ENCODE assay signal across 31 cellular contexts in genomic region chr9:120774719-120775118, GRCh38. TPM values are rescaled to one million over a fixed set of nuclear protein-coding genes. Genes with fewer than 3 reads are reported as not detected.
A peak's percentile ranks its signal among the peaks of the same experiment; 100 is the strongest.
DNase-seq lines count a peak whose midpoint lies in the region; ATAC-seq, FAIRE-seq and TF ChIP-seq lines count a peak whose summit lies in the region.
"Had no signal": no experiment of that assay in that cellular context is flagged by ENCODE, and none has a peak within 500 bp of the region (broad histone marks: within the 10 kb centered on the region; RNA-seq: fewer than 3 reads in every experiment).

No MANE protein-coding gene starts in this region.

- no peaks in the 10 kb centered on the region for H3K27me3 Mint-ChIP-seq in activated T-cell treated with anti-CD3 and anti-CD28 coated beads, Interleukin-2, amount 50 U/mL, for 72 hours (ENCODE audit: low read depth)
- no peaks in the 10 kb centered on the region for H3K27me3 Mint-ChIP-seq in stimulated activated memory B cell treated with anti-CD40 and anti-IgM and Interleukin-4, amounts not matched to agents 10 μg/mL and 1 μg/mL and 100 μg/mL, for 72 hours
- H3K27me3 Mint-ChIP-seq: activated CD4-positive, alpha-beta T cell treated with anti-CD3 and anti-CD28 coated beads, Interleukin-2, amount 10 ng/mL, durations not matched to agents 7 days and 5 days; activated naive CD8-positive, alpha-beta T cell treated with anti-CD3 and anti-CD28 coated beads, Interleukin-2, amount 10 ng/mL, durations not matched to agents 7 days and 5 days; CD4-positive, CD25-positive, alpha-beta regulatory T cell; central memory CD8-positive, alpha-beta T cell; naive B cell; stimulated activated naive B cell treated with anti-CD40 and anti-IgM and Interleukin-4, amounts not matched to agents 10 μg/mL and 1 μg/mL and 100 μg/mL, for 72 hours; T-helper 17 cell had no signal

- peaks cover 20% of the 10 kb centered on the region for H3K4me1 Mint-ChIP-seq in activated T-cell treated with anti-CD3 and anti-CD28 coated beads, Interleukin-2, amount 50 U/mL, for 72 hours (ENCODE audit: low read depth)
- no peaks in the 10 kb centered on the region for H3K4me1 Mint-ChIP-seq in stimulated activated memory B cell treated with anti-CD40 and anti-IgM and Interleukin-4, amounts not matched to agents 10 μg/mL and 1 μg/mL and 100 μg/mL, for 72 hours
- H3K4me1 Mint-ChIP-seq: GM23338; stimulated activated naive B cell treated with anti-CD40 and anti-IgM and Interleukin-4, amounts not matched to agents 10 μg/mL and 1 μg/mL and 100 μg/mL, for 72 hours had no signal

- H3K27ac Mint-ChIP-seq in activated T-cell treated with anti-CD3 and anti-CD28 coated beads, Interleukin-2, amount 50 U/mL, for 72 hours, result peak overlapping the region; percentile 36
- H3K27ac Mint-ChIP-seq in stimulated activated memory B cell treated with anti-CD40 and anti-IgM and Interleukin-4, amounts not matched to agents 10 μg/mL and 1 μg/mL and 100 μg/mL, for 72 hours, result peak overlapping the region; percentile 39
- H3K27ac Mint-ChIP-seq: activated CD4-positive, alpha-beta T cell treated with anti-CD3 and anti-CD28 coated beads, Interleukin-2, amount 10 ng/mL, durations not matched to agents 7 days and 5 days; activated naive CD8-positive, alpha-beta T cell treated with anti-CD3 and anti-CD28 coated beads, Interleukin-2, amount 10 ng/mL, durations not matched to agents 7 days and 5 days; GM23338; stimulated activated naive B cell treated with anti-CD40 and anti-IgM and Interleukin-4, amounts not matched to agents 10 μg/mL and 1 μg/mL and 100 μg/mL, for 72 hours had no signal

- H3K36me3 Mint-ChIP-seq in activated T-cell treated with anti-CD3 and anti-CD28 coated beads, Interleukin-2, amount 50 U/mL, for 72 hours (ENCODE audit: insufficient read depth in 2 of 2), result peaks cover 10 to 35% of the 10 kb centered on the region in 2 donors
- H3K36me3 Mint-ChIP-seq in stimulated activated memory B cell treated with anti-CD40 and anti-IgM and Interleukin-4, amounts not matched to agents 10 μg/mL and 1 μg/mL and 100 μg/mL, for 72 hours, result peaks cover 58% of the 10 kb centered on the region

- TF ChIP-seq POLR2A in H54 (IDR thresholded peaks at IDR 0.05; ENCODE audit: low read depth, low read length), result no peak

- ATAC-seq in activated T-cell treated with anti-CD3 and anti-CD28 coated beads, Interleukin-2, amount 50 U/mL, for 72 hours (replicated peaks in 1 of 2), result no peak
- ATAC-seq in stimulated activated memory B cell treated with anti-CD40 and anti-IgM and Interleukin-4, amounts not matched to agents 10 μg/mL and 1 μg/mL and 100 μg/mL, for 72 hours, result no peak
- ATAC-seq in HG03378 (IDR thresholded peaks at IDR 0.05; ENCODE audit: unreplicated experiment), result no peak
- ATAC-seq: foreskin keratinocyte; GM23338; left cardiac atrium; stimulated activated naive B cell treated with anti-CD40 and anti-IgM and Interleukin-4, amounts not matched to agents 10 μg/mL and 1 μg/mL and 100 μg/mL, for 72 hours; T-helper 17 cell had no signal

- H3K9me3 Mint-ChIP-seq in activated T-cell treated with anti-CD3 and anti-CD28 coated beads, Interleukin-2, amount 50 U/mL, for 72 hours, result no peaks in the 10 kb centered on the region
- no peaks in the 10 kb centered on the region for H3K9me3 Mint-ChIP-seq in stimulated activated memory B cell treated with anti-CD40 and anti-IgM and Interleukin-4, amounts not matched to agents 10 μg/mL and 1 μg/mL and 100 μg/mL, for 72 hours
- H3K9me3 Mint-ChIP-seq: activated CD4-positive, alpha-beta T cell treated with anti-CD3 and anti-CD28 coated beads, Interleukin-2, amount 10 ng/mL, durations not matched to agents 7 days and 5 days; activated naive CD8-positive, alpha-beta T cell treated with anti-CD3 and anti-CD28 coated beads, Interleukin-2, amount 10 ng/mL, durations not matched to agents 7 days and 5 days; CD4-positive, CD25-positive, alpha-beta regulatory T cell; central memory CD8-positive, alpha-beta T cell; GM23338; naive B cell; stimulated activated naive B cell treated with anti-CD40 and anti-IgM and Interleukin-4, amounts not matched to agents 10 μg/mL and 1 μg/mL and 100 μg/mL, for 72 hours had no signal

- H3K4me3 Mint-ChIP-seq in activated T-cell treated with anti-CD3 and anti-CD28 coated beads, Interleukin-2, amount 50 U/mL, for 72 hours, result no peak overlapping the region
- no peak overlapping the region for H3K4me3 Mint-ChIP-seq in stimulated activated memory B cell treated with anti-CD40 and anti-IgM and Interleukin-4, amounts not matched to agents 10 μg/mL and 1 μg/mL and 100 μg/mL, for 72 hours
- H3K4me3 Mint-ChIP-seq: activated CD4-positive, alpha-beta T cell treated with anti-CD3 and anti-CD28 coated beads, Interleukin-2, amount 10 ng/mL, durations not matched to agents 7 days and 5 days; activated naive CD8-positive, alpha-beta T cell treated with anti-CD3 and anti-CD28 coated beads, Interleukin-2, amount 10 ng/mL, durations not matched to agents 7 days and 5 days; CD4-positive, CD25-positive, alpha-beta regulatory T cell; central memory CD8-positive, alpha-beta T cell; GM23338; stimulated activated naive B cell treated with anti-CD40 and anti-IgM and Interleukin-4, amounts not matched to agents 10 μg/mL and 1 μg/mL and 100 μg/mL, for 72 hours; T-helper 17 cell had no signal

- DNase-seq in activated T-cell treated with anti-CD3 and anti-CD28 coated beads, Interleukin-2, amount 50 U/mL, for 72 hours, result no peak
- no peak for DNase-seq in activated T-cell treated with anti-CD3 and anti-CD28 coated beads for 4 hours
- DNase-seq in H54 (ENCODE audit: insufficient read length, low spot score), result no peak
- peak; percentile 20 for DNase-seq in cerebellum (ENCODE audit: low spot score)
- no peak for DNase-seq in stimulated activated CD4-positive, alpha-beta T cell treated with anti-CD3 and anti-CD28 coated beads, Interleukin-12 subunit alpha, Interleukin-12 subunit beta, amount 100 ng/mL, for 4 hours
- DNase-seq in activated gamma-delta T cell treated with Interleukin-2 at 50 U/mL for 16 hours, result no peak
- DNase-seq: activated CD4-positive, alpha-beta T cell treated with anti-CD3 and anti-CD28 coated beads, Interleukin-2, amount 10 ng/mL, durations not matched to agents 7 days and 5 days; activated effector memory CD4-positive, alpha-beta T cell treated with Interleukin-2 at 50 U/mL for 16 hours; activated naive CD8-positive, alpha-beta T cell treated with anti-CD3 and anti-CD28 coated beads, Interleukin-2, amount 10 ng/mL, durations not matched to agents 7 days and 5 days; CD4-positive, CD25-positive, alpha-beta regulatory T cell; DMS153; erythroblast; foreskin keratinocyte; left cardiac atrium; mesenchymal stem cell; naive B cell; NCI-H1436; NCI-H2171; NCI-H510A treated with DMSO at 0.1 percent for 48 hours; occipital lobe; small intestine; stimulated activated CD4-positive, alpha-beta T cell treated with anti-CD3 and anti-CD28 coated beads, Interleukin-2, amount 100 ng/mL, for 48 hours; stimulated activated naive B cell treated with anti-CD40 and anti-IgM and Interleukin-4, amounts not matched to agents 10 μg/mL and 1 μg/mL and 100 μg/mL, for 72 hours; T-helper 17 cell had no signal

- FAIRE-seq in H54 (lab: Jason Lieb, UNC), result peak; percentile 74
- FAIRE-seq: astrocyte, G401.6, GM18507, small intestine had no signal

RNA-seq across cellular contexts. Expression of gene FBXW2, which starts 18.5 kb away (rescaled TPM):
- total RNA-seq in activated T-cell treated with anti-CD3 and anti-CD28 coated beads, Interleukin-2, amount 50 U/mL, for 72 hours, result 10 to 100 TPM; 72.6 to 78.5 TPM
- total RNA-seq in cerebellum, result 51.5 TPM
